ENCODE assay signal across 14 cellular contexts in the genomic region with DNA sequence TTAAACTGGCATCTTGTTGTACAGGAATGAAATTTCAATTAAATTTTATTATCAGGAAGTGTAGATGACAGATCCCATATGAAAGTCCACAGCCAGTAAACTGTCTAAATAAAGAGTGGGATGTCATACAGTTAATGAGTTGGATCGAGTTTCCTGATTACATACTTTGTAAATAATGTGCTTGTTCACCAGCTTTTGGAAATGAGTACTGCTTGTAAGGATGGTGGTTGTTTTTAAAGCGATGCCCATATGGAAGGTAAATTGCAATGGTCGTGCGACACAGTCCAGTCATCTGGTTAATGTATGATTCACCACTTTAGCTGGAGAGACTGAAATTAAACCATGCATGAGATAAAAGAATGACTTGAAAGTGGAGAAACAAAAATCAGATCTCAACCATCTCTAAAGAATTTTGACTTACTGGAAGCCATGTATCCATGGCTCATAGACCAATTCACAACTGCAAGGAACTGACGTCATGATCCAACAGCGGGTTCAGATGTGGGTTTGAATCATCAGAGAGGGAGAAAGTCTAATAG. TPM values are rescaled to one million over a fixed set of nuclear protein-coding genes. Genes with fewer than 3 reads are reported as not detected.
A peak's percentile ranks its signal among the peaks of the same experiment; 100 is the strongest.
DNase-seq lines count a peak whose midpoint lies in the region; TF ChIP-seq lines count a peak whose summit lies in the region.
"Had no signal": no experiment of that assay in that cellular context is flagged by ENCODE, and none has a peak within 500 bp of the region (broad histone marks: within the 10 kb centered on the region; RNA-seq: fewer than 3 reads in every experiment).

No MANE protein-coding gene starts in this region.

- H3K27me3 ChIP-seq in adipocyte (replicated peaks; ENCODE audit: control insufficient read depth, insufficient read depth, low read length), result no peaks in the 10 kb centered on the region
- H3K27me3 ChIP-seq in dorsolateral prefrontal cortex, result no peaks in the 10 kb centered on the region
- H3K27me3 ChIP-seq: stomach had no signal

- intact Hi-C loops in dorsolateral prefrontal cortex (cut with DNase I), result no loop called here

- no peaks in the 10 kb centered on the region for H3K36me3 Mint-ChIP-seq in chondrocyte (ENCODE audit: low read depth)
- H3K36me3 Mint-ChIP-seq: activated naive CD4-positive, alpha-beta T cell treated with anti-CD3 and anti-CD28 coated beads, Interleukin-2, amount 50 U/mL, for 24 hours; natural killer cell treated with Interleukin-12 subunit alpha and Interleukin-12 subunit beta and Interleukin-15 and Interleukin-18, amount 100 ng/mL, for 72 hours had no signal

- H3K27ac ChIP-seq in HEK293 (ENCODE audit: extremely low read depth, low read depth, low read length) (no peak overlapping the region), dorsolateral prefrontal cortex (peak overlapping the region in 2 of 59 donors; percentile 2 to 30)
- H3K27ac ChIP-seq: stomach had no signal

- peaks cover 3% of the 10 kb centered on the region for H3K27me3 Mint-ChIP-seq in chondrocyte (ENCODE audit: low read depth)
- H3K27me3 Mint-ChIP-seq: activated naive CD4-positive, alpha-beta T cell treated with anti-CD3 and anti-CD28 coated beads, Interleukin-2, amount 50 U/mL, for 24 hours had no signal

- no peak overlapping the region for H3K4me3 Mint-ChIP-seq in chondrocyte (ENCODE audit: unreplicated experiment)
- H3K4me3 Mint-ChIP-seq: activated naive CD4-positive, alpha-beta T cell treated with anti-CD3 and anti-CD28 coated beads, Interleukin-2, amount 50 U/mL, for 24 hours; natural killer cell treated with Interleukin-12 subunit alpha and Interleukin-12 subunit beta and Interleukin-15 and Interleukin-18, amount 100 ng/mL, for 72 hours had no signal

- H3K9me3 ChIP-seq in HEK293 (ENCODE audit: control insufficient read depth, insufficient read depth, low read depth, low read length), result no peaks in the 10 kb centered on the region
- H3K9me3 ChIP-seq in adipocyte (ENCODE audit: control insufficient read depth, low read length), result no peaks in the 10 kb centered on the region
- H3K9me3 ChIP-seq: stomach had no signal

- H3K36me3 ChIP-seq in HEK293 (ENCODE audit: control insufficient read depth in 2 of 2, insufficient read depth in 1 of 2, low read length in 2 of 2), result no peaks in the 10 kb centered on the region
- no peaks in the 10 kb centered on the region for H3K36me3 ChIP-seq in adipocyte (ENCODE audit: control insufficient read depth, insufficient read depth, low read length, severe bottlenecking)
- H3K36me3 ChIP-seq: stomach had no signal

- DNase-seq in AG09319 (ENCODE audit: extremely low read depth, low read depth) (peak; percentile 70), adipocyte (ENCODE audit: low read depth) (peak; percentile 70), kidney tubule cell (ENCODE audit: low spot score) (peak; percentile 99), dorsolateral prefrontal cortex (no peak), chondrocyte (ENCODE audit: low spot score) (no peak), T-helper 2 cell (no peak)
- DNase-seq in activated CD4-positive, alpha-beta T cell treated with anti-CD3 and anti-CD28 coated beads for 4 hours, result no peak
- DNase-seq: activated CD4-positive, alpha-beta T cell treated with anti-CD3 and anti-CD28 coated beads, Interleukin-2, amount 50 U/mL, for 4 hours; Calu3; effector memory CD4-positive, alpha-beta T cell; stomach had no signal

- CTCF ChIA-PET in HEK293 (lab: Yijun Ruan, JAX), result interaction anchor here (0.6 to 1.4 kb wide), 2 partner anchors 61 to 870 kb away, joined by 3 to 4 read pairs; no protein-coding TSS in a partner anchor

- no peaks in the 10 kb centered on the region for H3K4me1 Mint-ChIP-seq in chondrocyte (ENCODE audit: low read depth)
- H3K4me1 Mint-ChIP-seq: activated naive CD4-positive, alpha-beta T cell treated with anti-CD3 and anti-CD28 coated beads, Interleukin-2, amount 50 U/mL, for 24 hours had no signal

- peaks cover 10% of the 10 kb centered on the region; the same call in 1 of the 2 replicates for H3K4me1 ChIP-seq in HEK293 (ENCODE audit: control insufficient read depth, insufficient read depth, low read length)
- H3K4me1 ChIP-seq in adipocyte (ENCODE audit: control insufficient read depth, insufficient read depth, low read length), result no peaks in the 10 kb centered on the region
- H3K4me1 ChIP-seq: stomach had no signal

- no peak overlapping the region for H3K27ac Mint-ChIP-seq in chondrocyte (ENCODE audit: unreplicated experiment)
- H3K27ac Mint-ChIP-seq: activated naive CD4-positive, alpha-beta T cell treated with anti-CD3 and anti-CD28 coated beads, Interleukin-2, amount 50 U/mL, for 24 hours; natural killer cell treated with Interleukin-12 subunit alpha and Interleukin-12 subunit beta and Interleukin-15 and Interleukin-18, amount 100 ng/mL, for 72 hours had no signal

- TF ChIP-seq CTCF in AG09319 (IDR thresholded peaks at IDR 0.05; ENCODE audit: low read depth, low read length) (no peak), HEK293 (tag by site-specific recombination; IDR thresholded peaks at IDR 0.05) (no peak), dorsolateral prefrontal cortex (IDR thresholded peaks at IDR 0.05 in 54 of 56, conservative IDR thresholded peaks at IDR 0.05 in 2 of 56; ENCODE audit: low read depth in 1 of 56, partially characterized antibody in 56 of 56) (no peak), chondrocyte (IDR thresholded peaks at IDR 0.05) (no peak)

- no peak overlapping the region for H3K9ac ChIP-seq in adipocyte (ENCODE audit: low read length)

- H3K4me3 ChIP-seq in HEK293 (ENCODE audit: low read depth, low read length) (no peak overlapping the region), adipocyte (ENCODE audit: low read length) (peak overlapping the region; percentile 42), dorsolateral prefrontal cortex (no peak overlapping the region)
- H3K4me3 ChIP-seq: stomach had no signal

- POLR2A ChIA-PET in HEK293 (lab: Yijun Ruan, JAX), result interaction anchor here (1.6 kb wide), 1 partner anchor 15 kb away, joined by 9 read pairs; no protein-coding TSS in a partner anchor

- H3K9me3 Mint-ChIP-seq in chondrocyte (ENCODE audit: low read depth), result no peaks in the 10 kb centered on the region
- H3K9me3 Mint-ChIP-seq: activated naive CD4-positive, alpha-beta T cell treated with anti-CD3 and anti-CD28 coated beads, Interleukin-2, amount 50 U/mL, for 24 hours; natural killer cell treated with Interleukin-12 subunit alpha and Interleukin-12 subunit beta and Interleukin-15 and Interleukin-18, amount 100 ng/mL, for 72 hours had no signal

TF ChIP-seq in HEK293, 187 proteins besides CTCF, POLR2A, EP300 and RAD21 (continues in another document):
- TF ChIP-seq ZNF514 (tag by site-specific recombination; IDR thresholded peaks at IDR 0.05) (no peak), ZNF626 (tag by site-specific recombination; IDR thresholded peaks at IDR 0.05) (0 out of 2 replicates have a peak, but pooled peaks have one; percentile 15), ZNF529 (tag by site-specific recombination; IDR thresholded peaks at IDR 0.05; ENCODE audit: insufficient replicate concordance) (no peak), ZNF292 (tag by site-specific recombination; IDR thresholded peaks at IDR 0.05; ENCODE audit: borderline replicate concordance, low read depth) (no peak), ZNF211 (tag by site-specific recombination; IDR thresholded peaks at IDR 0.05; ENCODE audit: low read depth) (no peak), ZNF544 (tag by site-specific recombination; IDR thresholded peaks at IDR 0.05) (no peak), ZBTB21 (tag by site-specific recombination; IDR thresholded peaks at IDR 0.05) (peak; percentile 58; the same call in 1 of the 2 replicates), ZFP69B (tag by site-specific recombination; IDR thresholded peaks at IDR 0.05) (no peak), SP2 (tag by site-specific recombination; IDR thresholded peaks at IDR 0.05) (no peak), SCRT1 (tag by site-specific recombination; IDR thresholded peaks at IDR 0.05; ENCODE audit: borderline replicate concordance) (0 out of 2 replicates have a peak, but pooled peaks have one; percentile 14), FEZF1 (tag by site-specific recombination; IDR thresholded peaks at IDR 0.05) (peak; percentile 70; the same call in 1 of the 2 replicates), ZBTB17 (tag by site-specific recombination; IDR thresholded peaks at IDR 0.05) (peak; percentile 88), GLI4 (tag by site-specific recombination; IDR thresholded peaks at IDR 0.05) (no peak), ZNF843 (tag by site-specific recombination; IDR thresholded peaks at IDR 0.05) (peak; percentile 89), ZNF157 (tag by site-specific recombination; IDR thresholded peaks at IDR 0.05) (no peak), ZNF140 (tag by site-specific recombination; IDR thresholded peaks at IDR 0.05) (no peak), ZNF274 (IDR thresholded peaks at IDR 0.05; ENCODE audit: low read length) (no peak), ZNF274 (tag by site-specific recombination; IDR thresholded peaks at IDR 0.05; ENCODE audit: borderline replicate concordance) (no peak), BCL11A (tag by site-specific recombination; IDR thresholded peaks at IDR 0.05; ENCODE audit: low read depth) (peak; percentile 74; the same call in 1 of the 2 replicates), ZNF169 (tag by site-specific recombination; IDR thresholded peaks at IDR 0.05) (no peak), ZNF701 (tag by site-specific recombination; IDR thresholded peaks at IDR 0.05) (no peak), ZNF426 (tag by site-specific recombination; IDR thresholded peaks at IDR 0.05) (no peak), ZBTB1 (tag by site-specific recombination; IDR thresholded peaks at IDR 0.05) (peak; percentile 78; the same call in 1 of the 2 replicates), ZNF146 (tag by site-specific recombination; IDR thresholded peaks at IDR 0.05) (no peak)
- TF ChIP-seq, protein P1, sequence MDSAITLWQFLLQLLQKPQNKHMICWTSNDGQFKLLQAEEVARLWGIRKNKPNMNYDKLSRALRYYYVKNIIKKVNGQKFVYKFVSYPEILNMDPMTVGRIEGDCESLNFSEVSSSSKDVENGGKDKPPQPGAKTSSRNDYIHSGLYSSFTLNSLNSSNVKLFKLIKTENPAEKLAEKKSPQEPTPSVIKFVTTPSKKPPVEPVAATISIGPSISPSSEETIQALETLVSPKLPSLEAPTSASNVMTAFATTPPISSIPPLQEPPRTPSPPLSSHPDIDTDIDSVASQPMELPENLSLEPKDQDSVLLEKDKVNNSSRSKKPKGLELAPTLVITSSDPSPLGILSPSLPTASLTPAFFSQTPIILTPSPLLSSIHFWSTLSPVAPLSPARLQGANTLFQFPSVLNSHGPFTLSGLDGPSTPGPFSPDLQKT (IDR thresholded peaks at IDR 0.05; ENCODE audit: borderline replicate concordance, low read depth, low read length), result no peak

RNA-seq across cellular contexts. Expression of a gene that starts 48.8 kb away (rescaled TPM):
- total RNA-seq in dorsolateral prefrontal cortex (1 to 10 TPM; 1.3 to 7.8 (median 4.4) TPM), chondrocyte (0.46 to 1.0 TPM (median 0.60 TPM) in 3 replicates)

Comparison
In these comparisons a context has a peak if more than half of its experiments do, and no peak if none do; other contexts are left out.
1. DNase-seq: peak in AG09319 (single experiment), adipocyte (single experiment) and kidney tubule cell (single experiment); none in dorsolateral prefrontal cortex (0 of 10), chondrocyte (single experiment), activated CD4-positive, alpha-beta T cell treated with anti-CD3 and anti-CD28 coated beads for 4 hours (0 of 2) and T-helper 2 cell (0 of 5).